ENCODE assay signal across 25 cellular contexts in genomic region chr15:78343431-78343830, GRCh38. TPM values are rescaled to one million over a fixed set of nuclear protein-coding genes. Genes with fewer than 3 reads are reported as not detected.
"Had no signal": no experiment of that assay in that cellular context is flagged by ENCODE, and none has a peak within 500 bp of the region (broad histone marks: within the 10 kb centered on the region; RNA-seq: fewer than 3 reads in every experiment).

No MANE protein-coding gene starts in this region.

- FAIRE-seq: endometrium, urothelium cell line had no signal

- H3K36me3 ChIP-seq: lower lobe of right lung, thyroid gland had no signal

- H3K4me3 ChIP-seq: lower lobe of right lung, mucosa of descending colon, thyroid gland had no signal

- H3K27ac Mint-ChIP-seq: activated CD4-positive, alpha-beta T cell treated with anti-CD3 and anti-CD28 coated beads for 36 hours; activated naive CD4-positive, alpha-beta T cell treated with anti-CD3 and anti-CD28 coated beads, Interleukin-2, amount 10 ng/mL, durations not matched to agents 7 days and 5 days; naive B cell; progenitor cell of endocrine pancreas had no signal

- H3K27me3 ChIP-seq: thyroid gland had no signal

- H3K9me3 Mint-ChIP-seq: activated naive CD4-positive, alpha-beta T cell treated with anti-CD3 and anti-CD28 coated beads, Interleukin-2, amount 10 ng/mL, durations not matched to agents 7 days and 5 days had no signal

- H3K4me1 Mint-ChIP-seq: activated naive CD4-positive, alpha-beta T cell treated with anti-CD3 and anti-CD28 coated beads, Interleukin-2, amount 10 ng/mL, durations not matched to agents 7 days and 5 days had no signal

- ATAC-seq: activated CD4-positive, alpha-beta T cell treated with anti-CD3 and anti-CD28 coated beads for 36 hours; left lobe of liver; lower lobe of right lung; mucosa of descending colon; stimulated activated naive CD8-positive, alpha-beta T cell treated with anti-CD3 and anti-CD28 coated beads, Interleukin-15, Interleukin-2, amounts not matched to agents 100 U/mL and 50 U/mL, for 24 hours had no signal

- H3K36me3 Mint-ChIP-seq: activated naive CD4-positive, alpha-beta T cell treated with anti-CD3 and anti-CD28 coated beads, Interleukin-2, amount 10 ng/mL, durations not matched to agents 7 days and 5 days; naive B cell had no signal

- DNase-seq: activated CD4-positive, alpha-beta T cell treated with anti-CD3 and anti-CD28 coated beads for 36 hours; activated CD4-positive, alpha-beta T cell treated with anti-CD3 and anti-CD28 coated beads, Interleukin-2, amount 50 U/mL, for 48 hours; activated effector memory CD4-positive, alpha-beta T cell treated with anti-CD3 and anti-CD28 coated beads, Interleukin-2, amount 50 U/mL, for 16 hours; activated naive CD4-positive, alpha-beta T cell treated with anti-CD3 and anti-CD28 coated beads, Interleukin-2, amount 10 ng/mL, durations not matched to agents 7 days and 5 days; amygdala; cerebellar nuclear complex; cortex of kidney; lower lobe of right lung; mesendoderm; mucosa of descending colon; naive B cell; stimulated activated CD4-positive, alpha-beta T cell treated with anti-CD3 and anti-CD28 coated beads, Interleukin-12 subunit alpha, Interleukin-12 subunit beta, amount 100 ng/mL, for 4 hours; stimulated activated CD4-positive, alpha-beta T cell treated with anti-CD3 and anti-CD28 coated beads, Interleukin-4, amount 100 ng/mL, for 4 hours; stimulated activated naive CD8-positive, alpha-beta T cell treated with anti-CD3 and anti-CD28 coated beads, Interleukin-15, Interleukin-2, amounts not matched to agents 100 U/mL and 50 U/mL, for 24 hours; T-helper 9 cell; thyroid gland had no signal

- H3K4me3 Mint-ChIP-seq: activated CD4-positive, alpha-beta T cell treated with anti-CD3 and anti-CD28 coated beads for 36 hours; activated naive CD4-positive, alpha-beta T cell treated with anti-CD3 and anti-CD28 coated beads, Interleukin-2, amount 10 ng/mL, durations not matched to agents 7 days and 5 days; naive B cell had no signal

- H3K27ac ChIP-seq: lower lobe of right lung had no signal

- H3K9me3 ChIP-seq: lower lobe of right lung, mucosa of descending colon, thyroid gland had no signal

RNA-seq across cellular contexts. Expression of gene CRABP1, which starts 3.3 kb away (rescaled TPM):
- total RNA-seq: epithelial cell of proximal tubule; fibroblast of villous mesenchyme; kidney epithelial cell; lower lobe of right lung; subcutaneous adipose tissue; T-helper 1 cell treated with Interleukin-12 subunit alpha and Interleukin-12 subunit beta and Interleukin-4 antibody, amounts not matched to agents 30 ng/mL and 1 ng/mL, for 36 hours had no signal
